Comparison of ENCODE assay signal across 21 cellular contexts in genomic region chr1:246631426-246631825, GRCh38.
DNase-seq lines count a peak whose midpoint lies in the region; ATAC-seq, FAIRE-seq and TF ChIP-seq lines count a peak whose summit lies in the region.
"Had no signal": no experiment of that assay in that cellular context is flagged by ENCODE, and none has a peak within 500 bp of the region (broad histone marks: within the 10 kb centered on the region; RNA-seq: fewer than 3 reads in every experiment).

No MANE protein-coding gene starts in this region.

- H3K27me3 Mint-ChIP-seq in HFFc6 (ENCODE audit: insufficient read depth) (no peaks in the 10 kb centered on the region), astrocyte (ENCODE audit: low read depth, unreplicated experiment) (no peaks in the 10 kb centered on the region)
- H3K27me3 Mint-ChIP-seq: naive B cell had no signal

- TF ChIP-seq CTCF in HFFc6 (IDR thresholded peaks at IDR 0.05) (no peak), astrocyte (IDR thresholded peaks at IDR 0.05; ENCODE audit: insufficient read depth, low read depth, low read length) (no peak), fibroblast of the aortic adventitia (IDR thresholded peaks at IDR 0.05; ENCODE audit: insufficient read depth, low read length) (no peak), smooth muscle cell (IDR thresholded peaks at IDR 0.05; ENCODE audit: borderline replicate concordance, insufficient read depth, poor library complexity, severe bottlenecking) (no peak)

- H3K36me3 ChIP-seq in astrocyte (ENCODE audit: insufficient read depth, low read length) (no peaks in the 10 kb centered on the region), smooth muscle cell (ENCODE audit: low read depth) (no peaks in the 10 kb centered on the region)

- H3K27ac ChIP-seq in astrocyte (ENCODE audit: low read depth, low read length) (peak overlapping the region; percentile 77), smooth muscle cell (ENCODE audit: low read depth) (peak overlapping the region; percentile 66)
- H3K27ac ChIP-seq: SK-N-MC had no signal

- H3K4me1 ChIP-seq in astrocyte (ENCODE audit: insufficient read depth, low read length) (peaks cover 16% of the 10 kb centered on the region), smooth muscle cell (ENCODE audit: low read depth) (peaks cover 16% of the 10 kb centered on the region)
- H3K4me1 ChIP-seq: ascending aorta had no signal

- H3K79me2 ChIP-seq in astrocyte (ENCODE audit: insufficient read depth, low read length) (no peaks in the 10 kb centered on the region), smooth muscle cell (ENCODE audit: low read depth) (no peaks in the 10 kb centered on the region)

- DNase-seq in HFFc6 (peak; percentile 75), astrocyte (ENCODE audit: low read depth) (peak; percentile 73), fibroblast of the aortic adventitia (ENCODE audit: low read depth) (peak; percentile 57), smooth muscle cell (lab: John Stamatoyannopoulos, UW; ENCODE audit: unreplicated experiment) (no peak), DMS114 treated with DMSO at 0.1 percent for 48 hours (lab: John Stamatoyannopoulos, UW; ENCODE audit: unreplicated experiment) (no peak)
- DNase-seq: activated effector memory CD4-positive, alpha-beta T cell treated with anti-CD3 and anti-CD28 coated beads, Interleukin-2, amount 50 U/mL, for 16 hours; effector CD8-positive, alpha-beta T cell; GF-D8; hypothalamus; left lung; naive B cell; NCI-H1436; retina; stimulated activated CD4-positive, alpha-beta T cell treated with anti-CD3 and anti-CD28 coated beads, Interleukin-4, amount 100 ng/mL, for 24 hours; upper lobe of right lung had no signal

- WGBS in smooth muscle cell (ENCODE audit: low lambda C conversion rate) = 30% methylated on average over 1 of the region's 1 CpG

- H4K20me1 ChIP-seq in astrocyte (ENCODE audit: insufficient read depth, low read length) (no peaks in the 10 kb centered on the region), smooth muscle cell (ENCODE audit: low read depth) (no peaks in the 10 kb centered on the region)

- peaks cover 2% of the 10 kb centered on the region for H3K9me3 ChIP-seq in astrocyte (ENCODE audit: insufficient read depth, low read depth, low read length)
- H3K9me3 ChIP-seq in smooth muscle cell (replicated peaks; ENCODE audit: low read depth) = no peaks in the 10 kb centered on the region
- H3K9me3 ChIP-seq: ascending aorta, left lung, upper lobe of right lung had no signal

- peaks cover 77% of the 10 kb centered on the region for H3K4me1 Mint-ChIP-seq in HFFc6 (ENCODE audit: low read depth)
- H3K4me1 Mint-ChIP-seq in astrocyte (ENCODE audit: low read depth, unreplicated experiment) = peaks cover 16% of the 10 kb centered on the region

- no peaks in the 10 kb centered on the region for H3K27me3 ChIP-seq in astrocyte (ENCODE audit: insufficient read depth, low read length)
- no peaks in the 10 kb centered on the region for H3K27me3 ChIP-seq in smooth muscle cell (ENCODE audit: low read depth)
- H3K27me3 ChIP-seq: ascending aorta, left lung, upper lobe of right lung had no signal

- FAIRE-seq in astrocyte (lab: Jason Lieb, UNC) = no peak
- FAIRE-seq: GM18507 had no signal

- H3K9ac ChIP-seq in astrocyte (ENCODE audit: low read length) = no peak overlapping the region
- no peak overlapping the region for H3K9ac ChIP-seq in smooth muscle cell (ENCODE audit: low read depth)

- no peaks in the 10 kb centered on the region for H3F3A ChIP-seq in smooth muscle cell (ENCODE audit: low read depth)

- peak overlapping the region; percentile 98 for H3K27ac Mint-ChIP-seq in HFFc6
- H3K27ac Mint-ChIP-seq in astrocyte (ENCODE audit: unreplicated experiment) = peak overlapping the region; percentile 94

- H3K4me2 ChIP-seq in astrocyte (ENCODE audit: low read length) (peak overlapping the region; percentile 35), smooth muscle cell (peak overlapping the region; percentile 11)

- H3K4me3 Mint-ChIP-seq in HFFc6 = peak overlapping the region; percentile 75
- H3K4me3 Mint-ChIP-seq in astrocyte (ENCODE audit: unreplicated experiment) = no peak overlapping the region
- H3K4me3 Mint-ChIP-seq: naive B cell had no signal

- ATAC-seq in GM18873 (IDR thresholded peaks at IDR 0.05; ENCODE audit: low FRiP score, unreplicated experiment) = no peak
- ATAC-seq in GM21360 (IDR thresholded peaks at IDR 0.05; ENCODE audit: unreplicated experiment) = no peak
- ATAC-seq in GM21619 (IDR thresholded peaks at IDR 0.05; ENCODE audit: unreplicated experiment) = no peak
- ATAC-seq: upper lobe of right lung had no signal

- peaks cover 43% of the 10 kb centered on the region for H3K36me3 Mint-ChIP-seq in HFFc6 (ENCODE audit: low read depth)
- peaks cover 4% of the 10 kb centered on the region for H3K36me3 Mint-ChIP-seq in astrocyte (ENCODE audit: low read depth, unreplicated experiment)

- no peaks in the 10 kb centered on the region for H3K9me3 Mint-ChIP-seq in HFFc6
- H3K9me3 Mint-ChIP-seq in astrocyte (ENCODE audit: unreplicated experiment) = no peaks in the 10 kb centered on the region
- H3K9me3 Mint-ChIP-seq: naive B cell had no signal

- H3K4me3 ChIP-seq in astrocyte (ENCODE audit: insufficient read depth, low read depth, low read length) = no peak overlapping the region
- no peak overlapping the region for H3K4me3 ChIP-seq in fibroblast of the aortic adventitia (ENCODE audit: low read depth, low read length)
- H3K4me3 ChIP-seq in smooth muscle cell = no peak overlapping the region
- H3K4me3 ChIP-seq: ascending aorta, left lung, SK-N-MC, upper lobe of right lung had no signal

- no peak overlapping the region for H2AFZ ChIP-seq in astrocyte (ENCODE audit: low read depth, low read length)
- no peak overlapping the region for H2AFZ ChIP-seq in smooth muscle cell (ENCODE audit: low read depth)

Comparison
In these comparisons a context has a peak if more than half of its experiments do, and no peak if none do; other contexts are left out.
1. DNase-seq: peak in HFFc6 (single experiment), astrocyte (single experiment) and fibroblast of the aortic adventitia (single experiment); none in smooth muscle cell (single experiment) and DMS114 treated with DMSO at 0.1 percent for 48 hours (single experiment).